In the genomic region with DNA sequence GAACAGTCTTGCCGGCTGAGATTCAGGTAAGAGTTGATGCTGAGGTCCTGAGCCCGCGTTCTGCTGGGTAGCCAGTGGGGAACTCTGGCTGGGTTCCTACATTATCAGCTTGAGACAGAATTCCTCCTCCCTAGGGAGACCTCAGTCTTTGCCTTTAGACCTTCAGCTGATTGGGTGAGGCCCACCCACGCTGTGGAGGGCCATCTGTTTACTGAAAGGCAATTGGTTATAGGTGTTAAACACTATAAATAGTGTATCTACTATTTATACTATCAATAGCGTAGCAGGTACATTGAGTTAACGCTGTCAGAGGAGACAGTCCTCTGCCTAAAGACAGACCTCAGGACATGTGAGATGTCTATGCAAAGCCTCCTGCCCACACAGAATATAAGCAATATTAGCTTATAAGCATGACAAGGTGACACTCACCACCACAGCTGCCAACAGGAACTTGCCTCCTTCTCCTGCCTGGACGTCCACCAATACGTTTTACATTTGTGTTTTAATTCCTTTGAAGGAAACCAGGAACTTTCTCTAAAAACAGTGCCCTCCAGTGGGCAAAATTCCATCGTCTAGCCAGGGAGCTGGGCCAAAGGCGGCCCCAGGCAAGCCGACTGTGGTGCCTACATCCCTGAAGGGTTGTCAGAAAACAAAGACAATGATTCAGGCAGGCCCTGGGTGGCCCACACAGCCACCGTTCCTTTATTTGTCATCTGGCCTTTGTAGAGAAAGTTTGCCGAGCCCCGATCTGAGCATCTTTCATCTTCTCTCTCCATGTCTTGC, we compare ENCODE assay signal across 8 cellular contexts. TPM values are rescaled to one million over a fixed set of nuclear protein-coding genes. Genes with fewer than 3 reads are reported as not detected.
DNase-seq lines count a peak whose midpoint lies in the region; ATAC-seq, FAIRE-seq and TF ChIP-seq lines count a peak whose summit lies in the region.

No MANE protein-coding gene starts in this region.

- WGBS in A549 (ENCODE audit: missing lambda C conversion rate) = 30% methylated on average over 14 of the region's 14 CpGs

- H3K27ac ChIP-seq in A549 (no peak overlapping the region), OCI-LY7 (ENCODE audit: low read depth, low read length, poor library complexity, severe bottlenecking) (no peak overlapping the region)

- no peak overlapping the region for H3K4me2 ChIP-seq in A549
- no peak overlapping the region for H3K4me2 ChIP-seq in OCI-LY7 (ENCODE audit: low read length)

- no peaks in the 10 kb centered on the region for H3K36me3 ChIP-seq in OCI-LY7 (ENCODE audit: insufficient read depth, low read length)

- H3K79me2 ChIP-seq in OCI-LY7 (ENCODE audit: insufficient read depth, low read depth, low read length) = no peaks in the 10 kb centered on the region

- no peaks in the 10 kb centered on the region for H4K20me1 ChIP-seq in OCI-LY7 (ENCODE audit: insufficient read depth, low read length)

- peak; percentile 36 for FAIRE-seq in A549 (lab: Jason Lieb, UNC)

- H3K9me3 ChIP-seq in A549 = no peaks in the 10 kb centered on the region
- no peaks in the 10 kb centered on the region for H3K9me3 ChIP-seq in OCI-LY7 (ENCODE audit: low read length)

- POLR2A ChIA-PET in A549 (lab: Yijun Ruan, JAX) = no interaction called here
- POLR2A ChIA-PET in OCI-LY7 (lab: Charles Lee) = no interaction called here

- no peaks in the 10 kb centered on the region for H3K9me2 ChIP-seq in OCI-LY7 (ENCODE audit: insufficient read depth, low read length)

- CTCF ChIA-PET in A549 (lab: Yijun Ruan, JAX) (interaction anchor here (0.6 to 4.8 kb wide), 26 partner anchors 12 to 453 kb away, joined by 3 to 51 read pairs (median 3); a partner anchor contains a TSS), OCI-LY7 (lab: Charles Lee; ENCODE audit: unreplicated experiment) (no interaction called here)

- H3K4me3 ChIP-seq in A549 (no peak overlapping the region), GM12865 (ENCODE audit: low read depth, low read length) (no peak overlapping the region), OCI-LY7 (ENCODE audit: low read depth, low read length, poor library complexity, severe bottlenecking) (no peak overlapping the region)

- peak; percentile 36 to 44; a peak in 3 of 5 replicates for TF ChIP-seq RAD21 in A549 (conservative IDR thresholded peaks at IDR 0.05 in 1 of 2, IDR thresholded peaks at IDR 0.05 in 1 of 2)

- TF ChIP-seq POLR2A in A549 (IDR thresholded peaks at IDR 0.05; ENCODE audit: low read length) = no peak

- ATAC-seq in A549 = peak; percentile 58 to 83; a peak in 3 of 6 replicates
- ATAC-seq in HG02798 (IDR thresholded peaks at IDR 0.05; ENCODE audit: poor library complexity, unreplicated experiment) = no peak
- ATAC-seq in GM18517 (IDR thresholded peaks at IDR 0.05; ENCODE audit: unreplicated experiment) = no peak
- ATAC-seq in HG02981 (IDR thresholded peaks at IDR 0.05; ENCODE audit: unreplicated experiment) = no peak
- no peak for ATAC-seq in HG02938 (IDR thresholded peaks at IDR 0.05; ENCODE audit: unreplicated experiment)

- H3K4me1 ChIP-seq in A549 (no peaks in the 10 kb centered on the region), OCI-LY7 (ENCODE audit: insufficient read depth, low read length, poor library complexity, severe bottlenecking) (peaks cover 17% of the 10 kb centered on the region)

- TF ChIP-seq EP300 in A549 (IDR thresholded peaks at IDR 0.05) = no peak

- peak; percentile 58 for TF ChIP-seq CTCF in A549 (IDR thresholded peaks at IDR 0.05)
- peak; percentile 13 for TF ChIP-seq CTCF in GM12865 (IDR thresholded peaks at IDR 0.05; ENCODE audit: insufficient read depth, low read depth, low read length, missing control alignments)
- TF ChIP-seq CTCF in OCI-LY7 (conservative IDR thresholded peaks at IDR 0.05; ENCODE audit: low read length) = peak; percentile 68

- DNase-seq in A549 (ENCODE audit: low read depth in 1 of 2, low spot score in 1 of 2) (peak; percentile 29 to 43), GM12865 (ENCODE audit: low read depth) (no peak), OCI-LY7 (ENCODE audit: low spot score) (no peak), glomerular visceral epithelial cell (ENCODE audit: extremely low spot score) (peak; percentile 14)

- intact Hi-C loops in OCI-LY7 (cut with micrococcal nuclease; ENCODE audit: unreplicated experiment) = no loop called here

- BruUV-seq in OCI-LY7 (replicated peaks; lab: Mats Ljungman, UMichigan) = no TSS peak

- no peak overlapping the region for H2AFZ ChIP-seq in OCI-LY7 (ENCODE audit: low read length)

TF ChIP-seq in A549, 52 proteins besides CTCF, POLR2A, EP300 and RAD21:
- TF ChIP-seq HOXB5 (CRISPR knock-in tag; IDR thresholded peaks at IDR 0.05) (no peak), RCOR1 (IDR thresholded peaks at IDR 0.05; ENCODE audit: low read depth, low read length) (no peak), SMC3 (IDR thresholded peaks at IDR 0.05) (peak; percentile 52)
TF ChIP-seq in A549: peak in this region for 1.

RNA-seq across cellular contexts. Expression of a gene that starts 58.8 kb away (rescaled TPM):
- polyA plus RNA-seq in A549 (2011; rRNA removed) = 19.7 and 19.9 TPM in 2 replicates
- polyA plus RNA-seq in A549 (2012; cell fraction: cytosol; rRNA removed) = 13.6 and 19.4 TPM in 2 replicates
- 14.5 and 16.9 TPM in 2 replicates for polyA plus RNA-seq in A549 (2012; cell fraction: nucleus; rRNA removed)
- 13.7 to 33.4 TPM (median 27.6 TPM) in 3 replicates for polyA plus RNA-seq in A549 (2017; fragmentation: RNase III; extraction: RNeasy Plus Mini Kit Qiagen cat#74134 plus additional on column Dnase treatment)
- polyA minus RNA-seq in A549 (2011; rRNA and poly(A)+ RNA removed) = 15.4 and 20.0 TPM in 2 replicates
- 105 and 122 TPM in 2 replicates for total RNA-seq in OCI-LY7 (2014; rRNA removed; shearing (Covaris generic))
- total RNA-seq in OCI-LY7 (2022) = 164 and 166 TPM in 2 replicates

Comparison
In these comparisons a context has a peak if more than half of its experiments do, and no peak if none do; other contexts are left out.
1. ATAC-seq: peak in A549 (2 of 2); none in HG02798 (single experiment), GM18517 (single experiment), HG02981 (single experiment) and HG02938 (single experiment).
2. DNase-seq: peak in A549 (2 of 2) and glomerular visceral epithelial cell (single experiment); none in GM12865 (single experiment) and OCI-LY7 (single experiment).
3. CTCF ChIP-seq: peak in every context shown above with its lines; median percentile 68 in OCI-LY7; 58 in A549; 13 in GM12865.